In the genomic region with DNA sequence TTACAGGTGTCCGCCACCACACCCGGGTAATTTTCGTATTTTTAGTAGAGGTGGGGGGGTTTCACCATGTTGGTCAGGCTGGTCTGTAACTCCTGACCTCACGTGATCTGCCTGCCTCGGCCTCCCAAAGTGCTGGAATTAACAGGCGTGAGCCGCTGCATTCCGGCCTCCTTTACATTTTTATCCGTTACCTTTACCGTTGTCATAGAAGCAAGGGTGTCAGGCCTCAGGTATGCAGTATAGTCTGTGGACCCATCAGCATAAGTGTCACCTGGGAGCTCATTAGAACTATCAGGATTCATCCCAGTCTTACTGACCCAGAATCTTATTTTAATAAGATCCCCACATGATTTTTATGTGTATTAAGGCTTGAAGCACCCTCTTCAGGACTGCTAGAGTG, we compare ENCODE assay signal across 22 cellular contexts. TPM values are rescaled to one million over a fixed set of nuclear protein-coding genes. Genes with fewer than 3 reads are reported as not detected.
DNase-seq lines count a peak whose midpoint lies in the region; ATAC-seq and TF ChIP-seq lines count a peak whose summit lies in the region.
"Had no signal": no experiment of that assay in that cellular context is flagged by ENCODE, and none has a peak within 500 bp of the region (broad histone marks: within the 10 kb centered on the region; RNA-seq: fewer than 3 reads in every experiment).

No MANE protein-coding gene starts in this region.

- peaks cover 24% of the 10 kb centered on the region for H3K4me1 ChIP-seq in cardiac muscle cell (ENCODE audit: low read depth)

- intact Hi-C loops in Right ventricle myocardium inferior (cut with DNase I): no loop called here

- no peaks in the 10 kb centered on the region for H3K27me3 Mint-ChIP-seq in memory B cell

- no peak overlapping the region for H3K4me3 Mint-ChIP-seq in memory B cell

- no peaks in the 10 kb centered on the region for H3K9me3 ChIP-seq in cardiac muscle cell (ENCODE audit: low read depth)
- H3K9me3 ChIP-seq: suprapubic skin had no signal

- no peak for DNase-seq in cardiac muscle cell (ENCODE audit: low read depth in 1 of 2, low spot score in 1 of 2)
- no peak for DNase-seq in Right ventricle myocardium inferior (ENCODE audit: missing footprints)
- no peak for DNase-seq in activated naive CD4-positive, alpha-beta T cell treated with anti-CD3 and anti-CD28 coated beads, Interleukin-2, amount 50 U/mL, for 72 hours (ENCODE audit: low spot score in 2 of 2)
- DNase-seq in memory B cell (ENCODE audit: low spot score in 2 of 2): no peak
- no peak for DNase-seq in NOMO-1 (lab: John Stamatoyannopoulos, UW; ENCODE audit: unreplicated experiment in 2 of 2)
- no peak for DNase-seq in NCI-H1092 treated with DMSO at 0.1 percent for 48 hours (lab: John Stamatoyannopoulos, UW)
- DNase-seq in NCI-H2227 (lab: John Stamatoyannopoulos, UW; ENCODE audit: unreplicated experiment): no peak
- DNase-seq: AML-193; amniotic stem cell; hippocampal formation; Karpas-422; kidney glomerular epithelial cell; NCI-H2171 treated with DMSO at 0.1 percent for 48 hours; NCI-H774; stimulated activated CD8-positive, alpha-beta memory T cell treated with anti-CD3 and anti-CD28 coated beads, Interleukin-4, amount 100 ng/mL, for 48 hours had no signal

- H3K36me3 Mint-ChIP-seq in activated naive CD4-positive, alpha-beta T cell treated with anti-CD3 and anti-CD28 coated beads, Interleukin-2, amount 50 U/mL, for 72 hours: peaks cover 5 to 48% of the 10 kb centered on the region in 2 donors
- peaks cover 17% of the 10 kb centered on the region for H3K36me3 Mint-ChIP-seq in memory B cell

- no peak overlapping the region for H3K4me3 ChIP-seq in cardiac muscle cell
- H3K4me3 ChIP-seq: SK-N-MC, suprapubic skin had no signal

- H3K4me1 Mint-ChIP-seq in memory B cell: peaks cover 33% of the 10 kb centered on the region

- H3K27ac ChIP-seq in cardiac muscle cell: peak overlapping the region; percentile 24
- H3K27ac ChIP-seq: SK-N-MC, suprapubic skin had no signal

- H3K27ac Mint-ChIP-seq in activated naive CD4-positive, alpha-beta T cell treated with anti-CD3 and anti-CD28 coated beads, Interleukin-2, amount 50 U/mL, for 72 hours: peak overlapping the region; percentile 53 to 74
- H3K27ac Mint-ChIP-seq in memory B cell: peak overlapping the region; percentile 35

- H3K9me3 Mint-ChIP-seq in activated naive CD4-positive, alpha-beta T cell treated with anti-CD3 and anti-CD28 coated beads, Interleukin-2, amount 50 U/mL, for 72 hours: no peaks in the 10 kb centered on the region
- no peaks in the 10 kb centered on the region for H3K9me3 Mint-ChIP-seq in memory B cell
- H3K9me3 Mint-ChIP-seq: neural crest cell had no signal

- H3K36me3 ChIP-seq in cardiac muscle cell: no peaks in the 10 kb centered on the region

- ATAC-seq in Right ventricle myocardium inferior (no peak), memory B cell (ENCODE audit: low read depth) (no peak)
- no peak for ATAC-seq in activated naive CD4-positive, alpha-beta T cell treated with anti-CD3 and anti-CD28 coated beads, Interleukin-2, amount 50 U/mL, for 72 hours
- ATAC-seq: activated CD4-positive, CD25-positive, alpha-beta regulatory T cell treated with anti-CD3 and anti-CD28 coated beads, Interleukin-2, amount 50 U/mL, for 24 hours had no signal

- no peak for TF ChIP-seq CTCF in cardiac muscle cell (IDR thresholded peaks at IDR 0.05; ENCODE audit: low read depth, low read length)

- no peaks in the 10 kb centered on the region for H3K27me3 ChIP-seq in cardiac muscle cell
- H3K27me3 ChIP-seq: suprapubic skin had no signal

RNA-seq across cellular contexts. Expression of a gene that starts 5.4 kb away (rescaled TPM):
- total RNA-seq in cardiac muscle cell (140 and 167 TPM in 2 replicates), Right ventricle myocardium inferior (151 TPM)
- polyA plus RNA-seq in cardiac muscle cell: 72.0 and 76.7 TPM in 2 replicates
- total RNA-seq in activated naive CD4-positive, alpha-beta T cell treated with anti-CD3 and anti-CD28 coated beads, Interleukin-2, amount 50 U/mL, for 72 hours: 100 to 1,000 TPM; 266 to 331 TPM

RNA-seq across cellular contexts. Expression of a gene that starts 56.4 kb away (rescaled TPM):
- total RNA-seq in cardiac muscle cell (not detected in 2 replicates), Right ventricle myocardium inferior (not detected)
- not detected in 2 replicates for polyA plus RNA-seq in cardiac muscle cell
- not detected for total RNA-seq in activated naive CD4-positive, alpha-beta T cell treated with anti-CD3 and anti-CD28 coated beads, Interleukin-2, amount 50 U/mL, for 72 hours
- total RNA-seq: cerebellum, fibroblast of villous mesenchyme, neural crest cell, pulmonary artery endothelial cell, suprapubic skin had no signal
